23 cellular contexts compared by ENCODE assay signal in the genomic region with DNA sequence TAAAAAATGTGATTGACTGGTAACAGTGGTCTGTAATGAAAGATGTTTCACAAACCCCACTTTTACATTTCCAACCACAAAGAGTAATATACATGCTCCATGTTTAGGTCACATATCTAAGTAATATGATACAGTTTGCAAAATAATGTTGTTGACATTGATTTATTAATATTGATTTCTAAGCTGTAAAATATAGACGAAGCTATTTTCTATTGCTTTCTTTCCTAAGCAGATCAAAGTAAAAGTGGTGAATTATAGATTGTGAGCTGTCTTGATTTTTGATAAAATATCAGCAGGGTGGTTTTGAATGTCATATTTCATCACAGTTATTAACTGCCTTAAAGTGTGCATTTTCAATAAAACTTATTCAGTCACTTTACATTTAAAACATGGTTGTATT.
"Had no signal": no experiment of that assay in that cellular context is flagged by ENCODE, and none has a peak within 500 bp of the region (broad histone marks: within the 10 kb centered on the region; RNA-seq: fewer than 3 reads in every experiment).

No MANE protein-coding gene starts in this region.

- H2AFZ ChIP-seq: hepatocyte had no signal

- H3K79me2 ChIP-seq: hepatocyte had no signal

- H3K9me3 ChIP-seq: esophagus muscularis mucosa, gastroesophageal sphincter, heart left ventricle, lower lobe of right lung had no signal

- H3K4me1 ChIP-seq: esophagus muscularis mucosa, foreskin keratinocyte, gastroesophageal sphincter, heart left ventricle, left lung, lower lobe of right lung had no signal

- H3K4me3 ChIP-seq: coronary artery, dorsolateral prefrontal cortex, esophagus muscularis mucosa, gastroesophageal sphincter, heart left ventricle, hepatocyte, left lung, lower lobe of right lung, mucosa of descending colon had no signal

- H3K27ac ChIP-seq: coronary artery, dorsolateral prefrontal cortex, esophagus muscularis mucosa, foreskin keratinocyte, gastroesophageal sphincter, heart left ventricle, hepatocyte, left lung, lower lobe of right lung had no signal

- FAIRE-seq: endothelial cell of umbilical vein had no signal

- H3K4me2 ChIP-seq: hepatocyte had no signal

- ATAC-seq: foreskin keratinocyte; gastroesophageal sphincter; heart left ventricle; left lung; left ventricle myocardium superior; lower lobe of right lung; mucosa of descending colon; naive thymus-derived CD8-positive, alpha-beta T cell had no signal

- DNase-seq: dermis blood vessel endothelial cell; dorsolateral prefrontal cortex; effector CD4-positive, alpha-beta T cell; effector memory CD4-positive, alpha-beta T cell; foreskin keratinocyte; heart left ventricle; hypothalamus; immature natural killer cell; islet precursor cell; kidney; kidney glomerular epithelial cell; left lung; left ventricle myocardium superior; lower lobe of right lung; mesenchymal stem cell; mucosa of descending colon; naive B cell; naive thymus-derived CD8-positive, alpha-beta T cell had no signal

- H3K27me3 ChIP-seq: dorsolateral prefrontal cortex, esophagus muscularis mucosa, foreskin keratinocyte, gastroesophageal sphincter, heart left ventricle, hepatocyte, left lung had no signal

- H3K36me3 ChIP-seq: esophagus muscularis mucosa, gastroesophageal sphincter, heart left ventricle, left lung, lower lobe of right lung had no signal
